8 cellular contexts compared by ENCODE assay signal in genomic region chr1:155978325-155978972, GRCh38. TPM values are rescaled to one million over a fixed set of nuclear protein-coding genes. Genes with fewer than 3 reads are reported as not detected.
A peak's percentile ranks its signal among the peaks of the same experiment; 100 is the strongest.
DNase-seq lines count a peak whose midpoint lies in the region; ATAC-seq and TF ChIP-seq lines count a peak whose summit lies in the region.

Gene ARHGEF2 (minus strand): TSS chr1:155978547. CDS start chr1:155978427, 120 bp downstream.

- WGBS in SK-N-SH (ENCODE audit: low lambda C conversion rate) = 1% methylated on average over 26 of the region's 52 CpGs
- 0 to 1% (median 1%) methylated on average over 38 to 52 of the region's 52 CpGs for WGBS in ovary, 3 donors

- peaks cover 36% of the 10 kb centered on the region for H4K20me1 ChIP-seq in SK-N-SH (ENCODE audit: insufficient read depth)

- TF ChIP-seq POLR2A in ovary (IDR thresholded peaks at IDR 0.05) = peak; percentile 43

- peak within 1 kb of the TSS; percentile 50 for H2AFZ ChIP-seq in SK-N-SH (ENCODE audit: low read depth)

- peak within 1 kb of the TSS; percentile 88 to 91 for H3K4me3 ChIP-seq in SK-N-SH (ENCODE audit: low read depth in 2 of 2, low read length in 1 of 2)
- H3K4me3 ChIP-seq in ovary = peak within 1 kb of the TSS; percentile 78
- peak within 1 kb of the TSS; percentile 95 for H3K4me3 ChIP-seq in thoracic aorta

- H3K9ac ChIP-seq in SK-N-SH = peak within 1 kb of the TSS; percentile 96

- POLR2A ChIA-PET in SK-N-SH (lab: Yijun Ruan, JAX) = interaction anchor here (0.6 to 2.5 kb wide), 5 partner anchors 10 to 236 kb away, joined by 3 to 12 read pairs (median 4); partner anchors contain the start of gene KHDC4

- peaks cover 42% of the 10 kb centered on the region for H3K36me3 Mint-ChIP-seq in activated naive CD4-positive, alpha-beta T cell treated with anti-CD3 and anti-CD28 coated beads, Interleukin-2, amount 10 ng/mL, durations not matched to agents 7 days and 5 days

- intact Hi-C loops in head of caudate nucleus (cut with DNase I) (no loop called here), ovary (cut with DNase I) (loop anchor here (5.0 kb wide), 2 partner anchors 36 to 116 kb away; partner anchors contain the start of gene RXFP4 (in 4 of the 4))

- peaks cover 69% of the 10 kb centered on the region for H3K4me1 Mint-ChIP-seq in activated naive CD4-positive, alpha-beta T cell treated with anti-CD3 and anti-CD28 coated beads, Interleukin-2, amount 10 ng/mL, durations not matched to agents 7 days and 5 days

- TF ChIP-seq EP300 in SK-N-SH (IDR thresholded peaks at IDR 0.05; ENCODE audit: borderline replicate concordance in 1 of 2, low read depth in 1 of 2, low read length in 1 of 2) = no peak
- no peak for TF ChIP-seq EP300 in ovary (IDR thresholded peaks at IDR 0.05)

- peak within 1 kb of the TSS; percentile 87 to 93 for H3K27ac ChIP-seq in SK-N-SH (ENCODE audit: low read depth in 2 of 2, low read length in 1 of 2)
- peak within 1 kb of the TSS; percentile 75 to 91 for H3K27ac ChIP-seq in ovary
- peak within 1 kb of the TSS; percentile 96 to 97 for H3K27ac ChIP-seq in thoracic aorta

- no peaks in the 10 kb centered on the region for H3K9me3 Mint-ChIP-seq in activated naive CD4-positive, alpha-beta T cell treated with anti-CD3 and anti-CD28 coated beads, Interleukin-2, amount 10 ng/mL, durations not matched to agents 7 days and 5 days

- no peaks in the 10 kb centered on the region for H3K27me3 Mint-ChIP-seq in activated naive CD4-positive, alpha-beta T cell treated with anti-CD3 and anti-CD28 coated beads, Interleukin-2, amount 10 ng/mL, durations not matched to agents 7 days and 5 days

- peaks cover 25% of the 10 kb centered on the region for H3F3A ChIP-seq in SK-N-SH (replicated peaks; ENCODE audit: insufficient read depth)

- peaks cover 42 to 57% of the 10 kb centered on the region in 2 experiments for H3K4me1 ChIP-seq in SK-N-SH (ENCODE audit: control insufficient read depth in 1 of 2, insufficient read depth in 2 of 2, low read depth in 1 of 2, low read length in 1 of 2)
- H3K4me1 ChIP-seq in ovary (ENCODE audit: insufficient read depth) = peaks cover 33% of the 10 kb centered on the region
- peaks cover 46 to 75% of the 10 kb centered on the region in 2 donors for H3K4me1 ChIP-seq in thoracic aorta (ENCODE audit: control insufficient read depth in 1 of 2, low read depth in 2 of 2)

- H3K4me3 Mint-ChIP-seq in activated naive CD4-positive, alpha-beta T cell treated with anti-CD3 and anti-CD28 coated beads, Interleukin-2, amount 10 ng/mL, durations not matched to agents 7 days and 5 days = peak within 1 kb of the TSS; percentile 100

- H3K9me3 ChIP-seq in SK-N-SH = no peaks in the 10 kb centered on the region
- no peaks in the 10 kb centered on the region for H3K9me3 ChIP-seq in ovary
- no peaks in the 10 kb centered on the region for H3K9me3 ChIP-seq in thoracic aorta

- TF ChIP-seq RAD21 in SK-N-SH (IDR thresholded peaks at IDR 0.05; ENCODE audit: low read length) = 0 out of 2 replicates have a peak, but pooled peaks have one; percentile 7

- H3K27me3 ChIP-seq in SK-N-SH (ENCODE audit: insufficient read depth) = no peaks in the 10 kb centered on the region
- no peaks in the 10 kb centered on the region for H3K27me3 ChIP-seq in ovary
- H3K27me3 ChIP-seq in thoracic aorta (replicated peaks; ENCODE audit: insufficient read depth) = no peaks in the 10 kb centered on the region

- DNase-seq in C1 segment of cervical spinal cord (lab: John Stamatoyannopoulos, UW) (peak in 12 of 14 donors; percentile 45 to 80 (median 62)), KG1 (lab: John Stamatoyannopoulos, UW) (peak; percentile 88), SK-N-SH (peak; percentile 91), head of caudate nucleus (peak; percentile 53 to 88 (median 78)), ovary (peak; percentile 84 to 86 (median 85)), thoracic aorta (ENCODE audit: low spot score) (peak; percentile 54)
- DNase-seq in activated naive CD4-positive, alpha-beta T cell treated with anti-CD3 and anti-CD28 coated beads, Interleukin-2, amount 10 ng/mL, durations not matched to agents 7 days and 5 days = peak; percentile 89

- CTCF ChIA-PET in SK-N-SH (lab: Yijun Ruan, JAX) = interaction anchor here (0.7 to 4.2 kb wide), 12 partner anchors 9 to 113 kb away, joined by 3 to 44 read pairs (median 4); partner anchors contain the start of genes KHDC4 and LAMTOR2
- CTCF ChIA-PET in activated naive CD4-positive, alpha-beta T cell treated with anti-CD3 and anti-CD28 coated beads, Interleukin-2, amount 10 ng/mL, durations not matched to agents 7 days and 5 days (lab: Charles Lee) = interaction anchor here (0.7 to 12.7 kb wide), 9 partner anchors 9 to 44 kb away, joined by 3 to 98 read pairs (median 5); partner anchors contain the start of genes KHDC4 and RXFP4

- peak within 1 kb of the TSS; percentile 88 for H3K4me2 ChIP-seq in SK-N-SH

- ATAC-seq in GM19372 (IDR thresholded peaks at IDR 0.05; ENCODE audit: low read depth, unreplicated experiment) = peak; percentile 47
- no peak for ATAC-seq in thoracic aorta (ENCODE audit: insufficient number of reproducible peaks, low FRiP score, low read depth)

- peak within 1 kb of the TSS; percentile 89 for H3K27ac Mint-ChIP-seq in activated naive CD4-positive, alpha-beta T cell treated with anti-CD3 and anti-CD28 coated beads, Interleukin-2, amount 10 ng/mL, durations not matched to agents 7 days and 5 days

- H3K36me3 ChIP-seq in SK-N-SH (replicated peaks in 1 of 2; ENCODE audit: control insufficient read depth in 1 of 2, insufficient read depth in 2 of 2, low read length in 1 of 2) = no peaks in the 10 kb centered on the region
- no peaks in the 10 kb centered on the region for H3K36me3 ChIP-seq in ovary
- no peaks in the 10 kb centered on the region for H3K36me3 ChIP-seq in thoracic aorta

- no peaks in the 10 kb centered on the region for H3K9me2 ChIP-seq in SK-N-SH

- peaks cover 91% of the 10 kb centered on the region for H3K79me2 ChIP-seq in SK-N-SH (ENCODE audit: insufficient read depth)

- TF ChIP-seq CTCF in SK-N-SH (IDR thresholded peaks at IDR 0.05) (peak; percentile 52), ovary (IDR thresholded peaks at IDR 0.05) (peak in 1 of 3 donors; percentile 12), thoracic aorta (IDR thresholded peaks at IDR 0.05) (no peak)

TF ChIP-seq in SK-N-SH, 30 proteins besides CTCF, POLR2A, EP300 and RAD21:
- no peak for TF ChIP-seq REST (IDR thresholded peaks at IDR 0.05; ENCODE audit: low read depth, low read length)
- TF ChIP-seq TEAD4 (IDR thresholded peaks at IDR 0.05; ENCODE audit: borderline replicate concordance, insufficient read depth) = 0 out of 2 replicates have a peak, but pooled peaks have one; percentile 16
- TF ChIP-seq TAF1 (IDR thresholded peaks at IDR 0.05; ENCODE audit: borderline replicate concordance, low read depth, low read length) = peak; percentile 56
- TF ChIP-seq MEF2A (IDR thresholded peaks at IDR 0.05; ENCODE audit: borderline replicate concordance, low read depth) = no peak
- TF ChIP-seq MAX (IDR thresholded peaks at IDR 0.05; ENCODE audit: low read depth) = peak; percentile 62; the same call in 1 of the 2 replicates
- TF ChIP-seq EZH2phosphoT487 (IDR thresholded peaks at IDR 0.05; ENCODE audit: borderline replicate concordance, low read depth) = no peak
- TF ChIP-seq RXRA (IDR thresholded peaks at IDR 0.05; ENCODE audit: borderline replicate concordance, low read depth) = no peak
- TF ChIP-seq CHD2 (IDR thresholded peaks at IDR 0.05; ENCODE audit: low read length, partially characterized antibody) = peak; percentile 36
- TF ChIP-seq GABPA (IDR thresholded peaks at IDR 0.05; ENCODE audit: low read depth) = peak; percentile 46
- TF ChIP-seq MXI1 (IDR thresholded peaks at IDR 0.05; ENCODE audit: low read depth, low read length) = 0 out of 2 replicates have a peak, but pooled peaks have one; percentile 39
- 0 out of 2 replicates have a peak, but pooled peaks have one; percentile 45 for TF ChIP-seq ELF1 (IDR thresholded peaks at IDR 0.05)

RNA-seq across cellular contexts. Expression of gene ARHGEF2, which starts in this region (rescaled TPM):
- polyA plus RNA-seq in SK-N-SH (2012; rRNA removed) (32.4 and 50.8 TPM in 2 replicates), ovary (100 to 1,000 TPM in 1 of 2 donors, 10 to 100 TPM in 1; 36.3 to 108 TPM)
- polyA plus RNA-seq in SK-N-SH (2012; cell fraction: cytosol; rRNA removed) = 36.5 and 37.6 TPM in 2 replicates
- 165 and 188 TPM in 2 replicates for polyA plus RNA-seq in SK-N-SH (2012; cell fraction: nucleus; rRNA removed)
- total RNA-seq in ovary (100 to 1,000 TPM in 1 of 7 donors, 10 to 100 TPM in 6; 41.0 to 221 (median 63.3) TPM), thoracic aorta (100 to 1,000 TPM; 162 to 166 TPM)
